In the genomic region with DNA sequence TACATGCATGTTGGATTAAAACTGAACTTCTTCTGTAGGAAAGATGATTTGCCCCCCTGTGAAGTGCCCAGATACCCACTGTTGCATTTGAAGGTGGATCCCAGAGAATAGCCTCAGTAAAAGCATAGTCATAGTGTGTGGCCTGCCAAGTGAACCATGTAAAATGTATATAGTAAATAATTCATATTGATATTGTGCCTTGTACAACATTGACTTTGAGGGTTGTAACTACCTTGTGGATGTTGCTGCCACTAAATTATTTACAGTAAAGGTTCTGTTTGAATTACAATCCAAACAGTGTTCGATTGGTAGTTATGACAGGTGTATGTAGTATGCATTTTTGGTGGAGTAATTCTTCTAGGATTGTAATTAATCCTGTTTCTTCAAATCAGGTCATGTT, we compare ENCODE assay signal across 16 cellular contexts. TPM values are rescaled to one million over a fixed set of nuclear protein-coding genes. Genes with fewer than 3 reads are reported as not detected.
A peak's percentile ranks its signal among the peaks of the same experiment; 100 is the strongest.
DNase-seq lines count a peak whose midpoint lies in the region; ATAC-seq and TF ChIP-seq lines count a peak whose summit lies in the region.
"Had no signal": no experiment of that assay in that cellular context is flagged by ENCODE, and none has a peak within 500 bp of the region (broad histone marks: within the 10 kb centered on the region; RNA-seq: fewer than 3 reads in every experiment).

No MANE protein-coding gene starts in this region.

- H3K4me3 Mint-ChIP-seq in activated T-cell treated with anti-CD3 and anti-CD28 coated beads, Interleukin-2, amount 50 U/mL, for 24 hours: no peak overlapping the region

- H3K36me3 ChIP-seq in spleen: peaks cover 0 to 24% (median 0%) of the 10 kb centered on the region in 6 donors
- H3K36me3 ChIP-seq: lower lobe of right lung had no signal

- no peak for DNase-seq in activated T-cell treated with anti-CD3 and anti-CD28 coated beads, Interleukin-2, amount 50 U/mL, for 24 hours
- DNase-seq in activated T-cell treated with anti-CD3 and anti-CD28 coated beads for 4 hours (no peak), LNCaP clone FGC (ENCODE audit: low read depth) (peak; percentile 71), coronary artery (ENCODE audit: low spot score) (no peak), spleen (no peak), putamen (ENCODE audit: low spot score) (no peak), NCI-H524 (lab: John Stamatoyannopoulos, UW) (no peak)
- DNase-seq: ACHN; activated CD4-positive, alpha-beta T cell treated with anti-CD3 and anti-CD28 coated beads for 48 hours; activated gamma-delta T cell; central memory CD4-positive, alpha-beta T cell; lower lobe of right lung; NCI-H2081; nucleus accumbens; trophoblast cell had no signal

- TF ChIP-seq POLR2A in spleen (IDR thresholded peaks at IDR 0.05): no peak

- H3K4me1 Mint-ChIP-seq in activated T-cell treated with anti-CD3 and anti-CD28 coated beads, Interleukin-2, amount 50 U/mL, for 24 hours (ENCODE audit: low read depth): peaks cover 85% of the 10 kb centered on the region

- intact Hi-C loops in spleen (cut with DNase I; ENCODE audit: low total_unique reads): loop anchor here (10.0 kb wide), 1 partner anchor 51 kb away; no protein-coding TSS in a partner anchor

- TF ChIP-seq CTCF in LNCaP clone FGC (IDR thresholded peaks at IDR 0.05; ENCODE audit: control insufficient read depth, extremely low read depth, insufficient read depth) (no peak), coronary artery (IDR thresholded peaks at IDR 0.05) (no peak), spleen (IDR thresholded peaks at IDR 0.05 in 8 of 11, conservative IDR thresholded peaks at IDR 0.05 in 3 of 11) (no peak)

- H3K27ac Mint-ChIP-seq in activated T-cell treated with anti-CD3 and anti-CD28 coated beads, Interleukin-2, amount 50 U/mL, for 24 hours: peak overlapping the region; percentile 94

- no peaks in the 10 kb centered on the region for H3K9me3 Mint-ChIP-seq in activated T-cell treated with anti-CD3 and anti-CD28 coated beads, Interleukin-2, amount 50 U/mL, for 24 hours

- H3K27ac ChIP-seq in coronary artery: peak overlapping the region; percentile 83 to 94
- peak overlapping the region in 6 of 8 donors; percentile 87 to 91 (median 88) for H3K27ac ChIP-seq in spleen

- peaks cover 66 to 99% (median 95%) of the 10 kb centered on the region in 6 donors for H3K4me1 ChIP-seq in spleen

- 79 to 96% (median 92%) methylated on average over 1 of the region's 1 CpG for WGBS in spleen, 5 donors

- H3K4me3 ChIP-seq in LNCaP clone FGC (ENCODE audit: low read depth, low read length) (peak overlapping the region; percentile 22; the same call in 1 of the 2 replicates), coronary artery (no peak overlapping the region), spleen (no peak overlapping the region)
- H3K4me3 ChIP-seq: lower lobe of right lung had no signal

- no peaks in the 10 kb centered on the region for H3K27me3 ChIP-seq in spleen (replicated peaks in 1 of 7)

- H3K27me3 Mint-ChIP-seq in activated T-cell treated with anti-CD3 and anti-CD28 coated beads, Interleukin-2, amount 50 U/mL, for 24 hours: no peaks in the 10 kb centered on the region

- no peak for ATAC-seq in HG02870 (IDR thresholded peaks at IDR 0.05; ENCODE audit: unreplicated experiment)
- ATAC-seq: lower lobe of right lung had no signal

- H3K36me3 Mint-ChIP-seq in activated T-cell treated with anti-CD3 and anti-CD28 coated beads, Interleukin-2, amount 50 U/mL, for 24 hours (ENCODE audit: low read depth): peaks cover 46% of the 10 kb centered on the region

- H3K9me3 ChIP-seq in spleen: no peaks in the 10 kb centered on the region
- H3K9me3 ChIP-seq: lower lobe of right lung had no signal

RNA-seq across cellular contexts. Expression of gene TMEM131L, which starts 19.2 kb away (rescaled TPM):
- total RNA-seq in spleen: 100 to 1,000 TPM in 1 of 7 donors, 10 to 100 TPM in 6; 73.5 to 105 (median 83.1) TPM
- 10 to 100 TPM; 20.9 to 23.1 (median 21.5) TPM for polyA plus RNA-seq in spleen
